ENCODE assay signal across 24 cellular contexts in the genomic region with DNA sequence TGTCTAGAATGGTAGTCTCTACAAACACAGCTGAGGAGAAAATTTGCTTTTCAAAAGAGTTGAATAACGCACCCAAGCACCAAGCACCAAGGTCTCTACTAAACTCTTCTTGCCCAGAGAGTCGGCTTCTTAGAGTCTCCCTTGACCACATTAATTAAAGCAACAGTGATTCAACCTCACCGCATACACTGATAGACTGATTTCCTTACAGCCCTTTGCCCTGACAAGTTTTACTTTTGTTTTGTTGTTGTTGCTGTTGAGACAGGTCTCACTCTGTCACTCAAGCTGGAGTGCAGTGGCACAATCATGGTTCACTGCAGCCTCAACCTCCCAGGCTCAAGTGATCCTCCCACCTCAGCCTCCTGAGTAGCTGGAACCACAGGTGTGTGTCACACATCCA.
"Had no signal": no experiment of that assay in that cellular context is flagged by ENCODE, and none has a peak within 500 bp of the region (broad histone marks: within the 10 kb centered on the region; RNA-seq: fewer than 3 reads in every experiment).

No MANE protein-coding gene starts in this region.

- H3K36me3 ChIP-seq: cardiac muscle cell, colonic mucosa, neutrophil had no signal

- H3K4me3 Mint-ChIP-seq: activated T-cell treated with anti-CD3 and anti-CD28 coated beads, Interleukin-2, amount 50 U/mL, for 72 hours; natural killer cell; stimulated activated effector memory CD8-positive, alpha-beta T cell treated with anti-CD3 and anti-CD28 coated beads, Interleukin-12 subunit alpha, Interleukin-12 subunit beta, amount 100 ng/mL, for 72 hours; stimulated activated naive CD8-positive, alpha-beta T cell treated with anti-CD3 and anti-CD28 coated beads, Interleukin-15, Interleukin-2, amounts not matched to agents 100 ng/mL and 50 ng/mL, for 24 hours had no signal

- H3K4me3 ChIP-seq: cardiac muscle cell, colonic mucosa, skin epidermis had no signal

- H3K4me1 ChIP-seq: colonic mucosa had no signal

- H3K27me3 Mint-ChIP-seq: progenitor cell of endocrine pancreas had no signal

- H3K27me3 ChIP-seq: cardiac muscle cell, colonic mucosa, neutrophil had no signal

- H3K9me3 ChIP-seq: colonic mucosa, neutrophil had no signal

- H3K36me3 Mint-ChIP-seq: activated naive CD4-positive, alpha-beta T cell treated with anti-CD3 and anti-CD28 coated beads, Interleukin-2, amount 50 U/mL, for 72 hours; natural killer cell; stimulated activated effector memory CD8-positive, alpha-beta T cell treated with anti-CD3 and anti-CD28 coated beads, Interleukin-12 subunit alpha, Interleukin-12 subunit beta, amount 100 ng/mL, for 72 hours had no signal

- H3K27ac Mint-ChIP-seq: activated naive CD4-positive, alpha-beta T cell treated with anti-CD3 and anti-CD28 coated beads, Interleukin-2, amount 50 U/mL, for 72 hours; activated T-cell treated with anti-CD3 and anti-CD28 coated beads, Interleukin-2, amount 50 U/mL, for 72 hours; natural killer cell; progenitor cell of endocrine pancreas; stimulated activated effector memory CD8-positive, alpha-beta T cell treated with anti-CD3 and anti-CD28 coated beads, Interleukin-12 subunit alpha, Interleukin-12 subunit beta, amount 100 ng/mL, for 72 hours; stimulated activated naive CD8-positive, alpha-beta T cell treated with anti-CD3 and anti-CD28 coated beads, Interleukin-15, Interleukin-2, amounts not matched to agents 100 ng/mL and 50 ng/mL, for 24 hours had no signal

- DNase-seq: activated CD4-positive, alpha-beta T cell treated with anti-CD3 and anti-CD28 coated beads for 4 hours; activated CD4-positive, alpha-beta T cell treated with anti-CD3 and anti-CD28 coated beads, Interleukin-2, amount 50 U/mL, for 4 hours; activated naive CD4-positive, alpha-beta T cell; activated T-cell treated with anti-CD3 and anti-CD28 coated beads for 4 hours; activated T-cell treated with anti-CD3 and anti-CD28 coated beads, Interleukin-2, amount 50 U/mL, for 72 hours; anterior cingulate cortex; cerebellar nuclear complex; colonic mucosa; effector memory CD4-positive, alpha-beta T cell; foreskin fibroblast; head of caudate nucleus; hippocampal formation; mesenchymal stem cell; natural killer cell; retina; stimulated activated CD4-positive, alpha-beta T cell treated with anti-CD3 and anti-CD28 coated beads, Interleukin-4, amount 100 ng/mL, for 24 hours had no signal

- H3K27ac ChIP-seq: cardiac muscle cell, colonic mucosa, neutrophil, skin epidermis had no signal

- H3K9me3 Mint-ChIP-seq: activated naive CD4-positive, alpha-beta T cell treated with anti-CD3 and anti-CD28 coated beads, Interleukin-2, amount 50 U/mL, for 72 hours; activated T-cell treated with anti-CD3 and anti-CD28 coated beads, Interleukin-2, amount 50 U/mL, for 72 hours; stimulated activated effector memory CD8-positive, alpha-beta T cell treated with anti-CD3 and anti-CD28 coated beads, Interleukin-12 subunit alpha, Interleukin-12 subunit beta, amount 100 ng/mL, for 72 hours; stimulated activated naive CD8-positive, alpha-beta T cell treated with anti-CD3 and anti-CD28 coated beads, Interleukin-15, Interleukin-2, amounts not matched to agents 100 ng/mL and 50 ng/mL, for 24 hours had no signal

- ATAC-seq: activated naive CD4-positive, alpha-beta T cell treated with anti-CD3 and anti-CD28 coated beads, Interleukin-2, amount 50 U/mL, for 72 hours; activated T-cell treated with anti-CD3 and anti-CD28 coated beads, Interleukin-2, amount 50 U/mL, for 72 hours; natural killer cell; sciatic nerve; stimulated activated effector memory CD8-positive, alpha-beta T cell treated with anti-CD3 and anti-CD28 coated beads, Interleukin-12 subunit alpha, Interleukin-12 subunit beta, amount 100 ng/mL, for 72 hours had no signal

- H3K4me1 Mint-ChIP-seq: natural killer cell; stimulated activated effector memory CD8-positive, alpha-beta T cell treated with anti-CD3 and anti-CD28 coated beads, Interleukin-12 subunit alpha, Interleukin-12 subunit beta, amount 100 ng/mL, for 72 hours had no signal
